25 cellular contexts compared by ENCODE assay signal in the genomic region with DNA sequence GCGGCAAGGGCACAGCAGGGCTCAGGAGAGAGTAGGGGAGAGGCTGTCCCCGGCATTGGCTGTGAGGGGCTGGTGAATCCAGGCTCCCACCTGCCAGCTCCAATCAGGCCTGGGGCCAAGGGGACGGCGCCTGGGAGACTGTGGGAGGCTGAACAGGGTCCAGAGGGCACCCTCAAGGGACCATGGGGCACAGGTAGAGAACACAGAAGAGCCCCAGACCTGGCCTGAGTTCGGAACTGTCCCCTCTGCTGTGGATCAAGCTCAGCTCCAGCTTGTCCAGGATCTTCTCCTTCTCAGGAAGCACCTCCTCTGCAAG.
"Had no signal": no experiment of that assay in that cellular context is flagged by ENCODE, and none has a peak within 500 bp of the region (broad histone marks: within the 10 kb centered on the region; RNA-seq: fewer than 3 reads in every experiment).

No MANE protein-coding gene starts in this region.

- H3K27me3 ChIP-seq: pancreas, right lobe of liver, transverse colon, upper lobe of right lung, vagina had no signal

- DNase-seq: effector CD4-positive, alpha-beta T cell; left colon; left ventricle myocardium inferior; mesenchymal stem cell; naive B cell; pancreas; retina; small intestine; stimulated activated CD4-positive, alpha-beta T cell treated with anti-CD3 and anti-CD28 coated beads, Interleukin-15, amount 100 ng/mL, for 24 hours; stimulated activated CD4-positive, alpha-beta T cell treated with anti-CD3 and anti-CD28 coated beads, Interleukin-2, amount 100 ng/mL, for 48 hours; stimulated activated naive CD4-positive, alpha-beta T cell; stimulated activated naive CD8-positive, alpha-beta T cell treated with anti-CD3 and anti-CD28 coated beads, Interleukin-15, amount 100 ng/mL, for 72 hours; transverse colon had no signal

- H3K4me2 ChIP-seq: hepatocyte had no signal

- ATAC-seq: heart left ventricle; left colon; mucosa of descending colon; natural killer cell treated with Interleukin-12 subunit alpha and Interleukin-12 subunit beta and Interleukin-15 and Interleukin-18, amount 100 ng/mL, for 72 hours; pancreas; right lobe of liver; stimulated activated naive CD8-positive, alpha-beta T cell treated with anti-CD3 and anti-CD28 coated beads, Interleukin-15, amount 100 ng/mL, for 72 hours; upper lobe of right lung had no signal

- H3K4me1 Mint-ChIP-seq: mesothelial cell of epicardium; neural crest cell; stimulated activated naive CD8-positive, alpha-beta T cell treated with anti-CD3 and anti-CD28 coated beads, Interleukin-15, amount 100 ng/mL, for 72 hours had no signal

- H3K36me3 Mint-ChIP-seq: mesothelial cell of epicardium had no signal

- H3K27ac ChIP-seq: heart left ventricle, hepatocyte, left ventricle myocardium inferior, neutrophil, pancreas, right lobe of liver, suprapubic skin, transverse colon, upper lobe of right lung, vagina had no signal

- H3K4me3 Mint-ChIP-seq: mesothelial cell of epicardium; naive B cell; natural killer cell treated with Interleukin-12 subunit alpha and Interleukin-12 subunit beta and Interleukin-15 and Interleukin-18, amount 100 ng/mL, for 72 hours; neural crest cell; stimulated activated naive CD8-positive, alpha-beta T cell treated with anti-CD3 and anti-CD28 coated beads, Interleukin-15, amount 100 ng/mL, for 72 hours had no signal

- H3K4me1 ChIP-seq: heart left ventricle, left ventricle myocardium inferior, pancreas, right lobe of liver, suprapubic skin, transverse colon, upper lobe of right lung, vagina had no signal

- H3K9me3 ChIP-seq: neutrophil, pancreas, right lobe of liver, upper lobe of right lung, vagina had no signal

- H3K36me3 ChIP-seq: heart left ventricle, left ventricle myocardium inferior, neutrophil, pancreas, right lobe of liver, suprapubic skin, transverse colon, upper lobe of right lung, vagina had no signal

- H3K4me3 ChIP-seq: dorsolateral prefrontal cortex, heart left ventricle, hepatocyte, left ventricle myocardium inferior, mucosa of descending colon, pancreas, right lobe of liver, suprapubic skin, transverse colon, upper lobe of right lung, vagina had no signal

- H3K27ac Mint-ChIP-seq: mesothelial cell of epicardium; natural killer cell treated with Interleukin-12 subunit alpha and Interleukin-12 subunit beta and Interleukin-15 and Interleukin-18, amount 100 ng/mL, for 72 hours; stimulated activated naive CD8-positive, alpha-beta T cell treated with anti-CD3 and anti-CD28 coated beads, Interleukin-15, amount 100 ng/mL, for 72 hours had no signal
